ENCODE assay signal across 11 cellular contexts in the genomic region with DNA sequence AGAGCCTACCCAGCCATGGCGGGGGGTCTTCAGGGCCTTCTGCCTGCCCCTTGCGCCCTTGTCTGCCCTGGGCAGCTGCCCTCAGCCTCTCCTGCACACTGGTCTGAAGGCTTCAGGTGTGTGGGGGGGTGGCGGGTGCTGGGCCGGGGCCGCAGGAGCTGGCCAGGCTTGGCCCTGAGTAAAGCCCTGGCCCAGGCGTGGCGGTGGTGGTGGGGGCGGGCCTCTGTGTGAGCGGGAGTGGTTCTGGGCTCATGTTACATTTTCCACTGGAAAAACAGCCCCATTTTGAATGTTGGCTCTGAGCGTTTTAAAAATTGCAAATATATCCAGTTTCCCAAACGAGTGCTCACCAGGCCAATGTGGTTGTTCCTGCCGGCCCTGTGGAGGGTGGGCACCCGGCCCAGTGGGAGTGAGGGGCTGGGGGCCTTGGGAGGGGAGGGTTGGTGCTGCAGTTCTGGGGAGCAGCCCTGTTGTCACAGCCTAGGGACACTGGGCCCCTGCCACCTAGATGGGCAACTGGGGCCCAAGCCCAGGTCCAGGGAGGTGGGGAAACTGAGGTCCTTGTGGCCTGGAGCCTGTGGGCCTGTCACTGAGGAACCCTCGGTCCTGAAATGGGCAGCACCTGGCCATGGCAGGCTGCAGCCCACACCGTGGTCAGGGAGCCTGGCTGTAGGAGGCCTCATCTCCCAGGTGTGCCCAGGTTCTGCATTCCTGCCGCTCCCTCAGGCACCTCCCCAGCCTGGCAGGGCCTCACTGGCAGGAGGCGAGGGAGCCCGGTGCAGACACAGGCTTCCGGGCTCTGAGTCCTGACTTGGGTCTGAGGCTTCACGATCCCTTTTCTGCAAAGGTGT. TPM values are rescaled to one million over a fixed set of nuclear protein-coding genes. Genes with fewer than 3 reads are reported as not detected.
DNase-seq lines count a peak whose midpoint lies in the region; ATAC-seq and TF ChIP-seq lines count a peak whose summit lies in the region.
"Had no signal": no experiment of that assay in that cellular context is flagged by ENCODE, and none has a peak within 500 bp of the region (broad histone marks: within the 10 kb centered on the region; RNA-seq: fewer than 3 reads in every experiment).

No MANE protein-coding gene starts in this region.

- TF ChIP-seq CTCF in VCaP (conservative IDR thresholded peaks at IDR 0.05) (no peak), foreskin fibroblast (IDR thresholded peaks at IDR 0.05; ENCODE audit: low read depth, low read length) (no peak), prostate gland (IDR thresholded peaks at IDR 0.05) (no peak)

- no peak for TF ChIP-seq POLR2A in prostate gland (IDR thresholded peaks at IDR 0.05)

- H3K9me3 ChIP-seq in prostate gland, result no peaks in the 10 kb centered on the region
- H3K9me3 ChIP-seq: Peyer's patch had no signal

- 29% methylated on average over 18 of the region's 20 CpGs for WGBS in prostate gland

- peak; percentile 81 for DNase-seq in GM03348 (ENCODE audit: low spot score)
- DNase-seq in foreskin fibroblast, result peak; percentile 37 to 77
- peak; percentile 48 for DNase-seq in prostate gland (ENCODE audit: low spot score)
- no peak for DNase-seq in GM19240 (ENCODE audit: insufficient read length, low spot score)
- DNase-seq in DMS79 (lab: John Stamatoyannopoulos, UW), result no peak
- DNase-seq: activated CD4-positive, CD25-positive, alpha-beta regulatory T cell treated with anti-CD3 and anti-CD28 coated beads, Interleukin-2, amount 50 U/mL, for 72 hours; DMS79 treated with DMSO at 0.1 percent for 48 hours; Peyer's patch had no signal

- peaks cover 15% of the 10 kb centered on the region for H3K4me1 ChIP-seq in prostate gland (replicated peaks)

- intact Hi-C loops in prostate gland (cut with DNase I), result no loop called here

- H3K27ac ChIP-seq in VCaP (peak overlapping the region; percentile 36), prostate gland (peak overlapping the region in 1 of 2 donors; percentile 23)
- H3K27ac ChIP-seq: Peyer's patch had no signal

- no peaks in the 10 kb centered on the region for H3K27me3 ChIP-seq in prostate gland (replicated peaks; ENCODE audit: insufficient read depth)
- H3K27me3 ChIP-seq: Peyer's patch had no signal

- no peak for ATAC-seq in GM19035 (IDR thresholded peaks at IDR 0.05; ENCODE audit: unreplicated experiment)
- ATAC-seq in HG03571 (IDR thresholded peaks at IDR 0.05; ENCODE audit: unreplicated experiment), result no peak

- no peaks in the 10 kb centered on the region for H3K36me3 ChIP-seq in prostate gland
- H3K36me3 ChIP-seq: Peyer's patch had no signal

- H3K4me3 ChIP-seq in foreskin fibroblast (ENCODE audit: low read depth in 1 of 2, low read length in 2 of 2), result no peak overlapping the region
- no peak overlapping the region for H3K4me3 ChIP-seq in prostate gland
- H3K4me3 ChIP-seq: Peyer's patch had no signal

RNA-seq across cellular contexts. Expression of a gene that starts 28.3 kb away (rescaled TPM):
- total RNA-seq in prostate gland, result 10 to 100 TPM; 26.6 to 29.4 TPM

RNA-seq across cellular contexts. Expression of a gene that starts 46.5 kb away (rescaled TPM):
- under 1 TPM; 0.27 to 0.34 TPM for total RNA-seq in prostate gland

RNA-seq across cellular contexts. Expression of a gene that starts 52.9 kb away (rescaled TPM):
- 10 to 100 TPM; 53.6 to 56.8 TPM for total RNA-seq in prostate gland

Comparison
In these comparisons a context has a peak if more than half of its experiments do, and no peak if none do; other contexts are left out.
1. DNase-seq: peak in GM03348 (single experiment), foreskin fibroblast (2 of 2) and prostate gland (single experiment); none in GM19240 (single experiment) and DMS79 (single experiment).